25 cellular contexts compared by ENCODE assay signal in genomic region chr16:70578035-70578434, GRCh38. TPM values are rescaled to one million over a fixed set of nuclear protein-coding genes. Genes with fewer than 3 reads are reported as not detected.
DNase-seq lines count a peak whose midpoint lies in the region; ATAC-seq and TF ChIP-seq lines count a peak whose summit lies in the region.
"Had no signal": no experiment of that assay in that cellular context is flagged by ENCODE, and none has a peak within 500 bp of the region (broad histone marks: within the 10 kb centered on the region; RNA-seq: fewer than 3 reads in every experiment).

No MANE protein-coding gene starts in this region.

- no peaks in the 10 kb centered on the region for H3K27me3 Mint-ChIP-seq in activated naive CD8-positive, alpha-beta T cell treated with anti-CD3 and anti-CD28 coated beads for 36 hours

- no peaks in the 10 kb centered on the region for H3K9me3 Mint-ChIP-seq in activated naive CD8-positive, alpha-beta T cell treated with anti-CD3 and anti-CD28 coated beads for 36 hours
- H3K9me3 Mint-ChIP-seq: activated T-cell treated with anti-CD3 and anti-CD28 coated beads, Interleukin-2, amount 50 U/mL, for 4 hours; nephron had no signal

- H3K36me3 ChIP-seq in DND-41 (ENCODE audit: insufficient read depth, low read length) (peaks cover 18% of the 10 kb centered on the region), osteoblast (ENCODE audit: insufficient read depth, low read length) (peaks cover 18% of the 10 kb centered on the region)

- DNase-seq in DMS 273 (lab: John Stamatoyannopoulos, UW; ENCODE audit: unreplicated experiment) (peak; percentile 54), DMS 273 treated with DMSO at 0.1 percent for 48 hours (lab: John Stamatoyannopoulos, UW) (no peak), DND-41 (no peak), osteoblast (ENCODE audit: insufficient read length, low spot score, missing footprints) (peak; percentile 21), amygdala (lab: John Stamatoyannopoulos, UW) (no peak), AG08396 (ENCODE audit: low spot score) (no peak)
- no peak for DNase-seq in activated naive CD8-positive, alpha-beta T cell treated with anti-CD3 and anti-CD28 coated beads for 36 hours
- DNase-seq: activated CD4-positive, alpha-beta T cell treated with anti-CD3 and anti-CD28 coated beads for 4 hours; activated CD8-positive, alpha-beta memory T cell treated with anti-CD3 and anti-CD28 coated beads for 24 hours; activated T-cell treated with anti-CD3 and anti-CD28 coated beads, Interleukin-2, amount 50 U/mL, for 4 hours; BE2C; KG1; left ventricle myocardium inferior; NCI-H1436 treated with DMSO at 0.1 percent for 48 hours; NCI-H2171; NCI-H526; SK-N-SH; T-helper 2 cell; upper lobe of left lung had no signal

- H3K4me1 ChIP-seq in DND-41 (ENCODE audit: insufficient read depth, low read length) (no peaks in the 10 kb centered on the region), osteoblast (ENCODE audit: insufficient read depth, low read length) (peaks cover 47% of the 10 kb centered on the region)

- TF ChIP-seq CTCF in DND-41 (IDR thresholded peaks at IDR 0.05; ENCODE audit: borderline replicate concordance, extremely low read depth, low read length, poor library complexity, severe bottlenecking) (no peak), osteoblast (IDR thresholded peaks at IDR 0.05; ENCODE audit: extremely low read depth, low read depth, low read length) (no peak)

- no peak overlapping the region for H3K27ac ChIP-seq in DND-41 (ENCODE audit: low read length)
- peak overlapping the region; percentile 87 for H3K27ac ChIP-seq in osteoblast (ENCODE audit: low read depth, low read length)
- H3K27ac ChIP-seq: 22Rv1, left ventricle myocardium inferior, parathyroid adenoma, upper lobe of left lung had no signal

- H2AFZ ChIP-seq in DND-41 (ENCODE audit: low read depth, low read length), result no peak overlapping the region
- H2AFZ ChIP-seq in osteoblast (ENCODE audit: low read length), result no peak overlapping the region
- H2AFZ ChIP-seq: parathyroid adenoma had no signal

- H3K27ac Mint-ChIP-seq in activated naive CD8-positive, alpha-beta T cell treated with anti-CD3 and anti-CD28 coated beads for 36 hours, result peak overlapping the region; percentile 12
- H3K27ac Mint-ChIP-seq: nephron had no signal

- H3K4me2 ChIP-seq in DND-41 (ENCODE audit: insufficient read depth, low read length) (no peak overlapping the region), osteoblast (ENCODE audit: insufficient read depth, low read length) (no peak overlapping the region)

- peaks cover 12% of the 10 kb centered on the region for H3K36me3 Mint-ChIP-seq in activated naive CD8-positive, alpha-beta T cell treated with anti-CD3 and anti-CD28 coated beads for 36 hours

- H3K9me3 ChIP-seq in DND-41 (ENCODE audit: insufficient read depth, low read length, severe bottlenecking), result no peaks in the 10 kb centered on the region
- no peaks in the 10 kb centered on the region for H3K9me3 ChIP-seq in osteoblast (ENCODE audit: low read depth, low read length)
- H3K9me3 ChIP-seq: BE2C, left ventricle myocardium inferior, sigmoid colon, SK-N-SH, upper lobe of left lung had no signal

- H3K27me3 ChIP-seq in DND-41 (ENCODE audit: insufficient read depth, low read length, poor library complexity) (no peaks in the 10 kb centered on the region), osteoblast (ENCODE audit: insufficient read depth, low read length) (no peaks in the 10 kb centered on the region)
- H3K27me3 ChIP-seq: BE2C, cardiac muscle cell, sigmoid colon, upper lobe of left lung had no signal

- H4K20me1 ChIP-seq in DND-41 (ENCODE audit: insufficient read depth, low read length), result peaks cover 24% of the 10 kb centered on the region
- H4K20me1 ChIP-seq in osteoblast (ENCODE audit: insufficient read depth, low read length), result no peaks in the 10 kb centered on the region

- no peak overlapping the region for H3K9ac ChIP-seq in DND-41 (ENCODE audit: low read depth, low read length)
- H3K9ac ChIP-seq: parathyroid adenoma, SK-N-SH had no signal

- H3K4me1 Mint-ChIP-seq in activated naive CD8-positive, alpha-beta T cell treated with anti-CD3 and anti-CD28 coated beads for 36 hours, result peaks cover 15% of the 10 kb centered on the region

- no peaks in the 10 kb centered on the region for H3K79me2 ChIP-seq in DND-41 (ENCODE audit: insufficient read depth, low read length)
- no peaks in the 10 kb centered on the region for H3K79me2 ChIP-seq in osteoblast (ENCODE audit: insufficient read depth, low read length)
- H3K79me2 ChIP-seq: parathyroid adenoma had no signal

- no peak overlapping the region for H3K4me3 ChIP-seq in DND-41 (ENCODE audit: low read depth in 1 of 2, low read length in 2 of 2)
- no peak overlapping the region for H3K4me3 ChIP-seq in osteoblast (ENCODE audit: insufficient read depth, low read length)
- H3K4me3 ChIP-seq: cardiac muscle cell, left ventricle myocardium inferior, sigmoid colon, upper lobe of left lung had no signal

- H3K4me3 Mint-ChIP-seq in activated naive CD8-positive, alpha-beta T cell treated with anti-CD3 and anti-CD28 coated beads for 36 hours, result no peak overlapping the region
- H3K4me3 Mint-ChIP-seq: activated T-cell treated with anti-CD3 and anti-CD28 coated beads, Interleukin-2, amount 50 U/mL, for 4 hours; nephron had no signal

- ATAC-seq in DND-41 (ENCODE audit: insufficient read depth, low read depth), result 0 out of 3 replicates have a peak, but pooled peaks have one; percentile 1
- ATAC-seq in HG03159 (IDR thresholded peaks at IDR 0.05; ENCODE audit: unreplicated experiment), result no peak
- ATAC-seq: activated T-cell treated with anti-CD3 and anti-CD28 coated beads, Interleukin-2, amount 50 U/mL, for 4 hours had no signal

RNA-seq across cellular contexts. Expression of gene SF3B3, which starts 54.4 kb away (rescaled TPM):
- total RNA-seq in activated naive CD8-positive, alpha-beta T cell treated with anti-CD3 and anti-CD28 coated beads for 36 hours, result 100 to 1,000 TPM; 545 to 550 TPM
- total RNA-seq in osteoblast, result 123 and 142 TPM in 2 replicates

RNA-seq across cellular contexts. Expression of gene COG4, which starts 54.7 kb away (rescaled TPM):
- total RNA-seq in activated naive CD8-positive, alpha-beta T cell treated with anti-CD3 and anti-CD28 coated beads for 36 hours, result 10 to 100 TPM; 45.5 TPM
- 51.3 and 61.5 TPM in 2 replicates for total RNA-seq in osteoblast

Comparison
In these comparisons a context has a peak if more than half of its experiments do, and no peak if none do; other contexts are left out.
1. DNase-seq: peak in DMS 273 (single experiment) and osteoblast (single experiment); none in DMS 273 treated with DMSO at 0.1 percent for 48 hours (single experiment), DND-41 (single experiment), activated naive CD8-positive, alpha-beta T cell treated with anti-CD3 and anti-CD28 coated beads for 36 hours (single experiment), amygdala (0 of 56) and AG08396 (single experiment).